24 cellular contexts compared by ENCODE assay signal in genomic region chr3:123626881-123627280, GRCh38.
"Had no signal": no experiment of that assay in that cellular context is flagged by ENCODE, and none has a peak within 500 bp of the region (broad histone marks: within the 10 kb centered on the region; RNA-seq: fewer than 3 reads in every experiment).

No MANE protein-coding gene starts in this region.

- FAIRE-seq: endothelial cell of umbilical vein, small intestine had no signal

- H3K27me3 Mint-ChIP-seq: naive B cell, type B pancreatic cell had no signal

- H3K4me3 ChIP-seq: colonic mucosa, heart left ventricle, lung, right atrium auricular region, suprapubic skin, thyroid gland, vagina had no signal

- H3K27me3 ChIP-seq: colonic mucosa, heart left ventricle, right atrium auricular region, suprapubic skin, thyroid gland, vagina had no signal

- H3K9me3 Mint-ChIP-seq: endodermal cell, naive B cell, nephron had no signal

- H3K36me3 Mint-ChIP-seq: naive B cell had no signal

- H3K9me3 ChIP-seq: colonic mucosa, heart left ventricle, right atrium auricular region, suprapubic skin, thyroid gland, vagina had no signal

- ATAC-seq: heart left ventricle, left ventricle myocardium superior had no signal

- H3K36me3 ChIP-seq: colonic mucosa, right atrium auricular region, thyroid gland, vagina had no signal

- DNase-seq: colonic mucosa; effector CD4-positive, alpha-beta T cell; endodermal cell; erythroblast; foreskin melanocyte; heart left ventricle; hippocampal formation; left colon; left ventricle myocardium superior; mesenchymal stem cell; midbrain; naive B cell; occipital lobe; small intestine; stimulated activated CD4-positive, alpha-beta T cell treated with anti-CD3 and anti-CD28 coated beads, Interleukin-12 subunit alpha, Interleukin-12 subunit beta, amount 100 ng/mL, for 4 hours; stimulated activated naive CD4-positive, alpha-beta T cell; thyroid gland had no signal

- H3K4me1 ChIP-seq: colonic mucosa, thyroid gland had no signal

- H3K4me3 Mint-ChIP-seq: endodermal cell, naive B cell, nephron, type B pancreatic cell had no signal

- H3K27ac Mint-ChIP-seq: endodermal cell, naive B cell, nephron, type B pancreatic cell had no signal

- H3K27ac ChIP-seq: colonic mucosa, right atrium auricular region, suprapubic skin, thyroid gland, vagina had no signal

- H3K4me1 Mint-ChIP-seq: endodermal cell had no signal
